ENCODE assay signal across 2 cellular contexts in the genomic region with DNA sequence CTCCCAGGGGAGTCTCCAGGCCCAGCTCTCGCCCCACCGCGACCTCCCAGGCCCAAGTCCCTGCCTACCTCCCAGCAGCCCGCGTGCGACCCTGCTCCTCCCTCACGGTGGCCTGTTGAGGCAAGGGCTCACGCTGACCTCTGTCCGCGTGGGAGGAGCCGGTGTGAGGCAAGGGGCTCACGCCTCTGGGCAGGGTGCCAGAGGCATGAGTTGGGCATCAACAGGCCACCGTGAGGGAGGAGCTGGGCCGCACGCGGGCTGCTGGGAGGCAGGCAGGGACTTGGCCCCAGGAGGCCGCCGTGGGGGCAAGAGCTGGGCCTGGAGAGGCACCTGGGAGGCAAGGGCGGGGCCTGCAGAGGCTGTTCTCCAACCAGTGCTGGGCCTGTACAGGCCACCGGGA.
TF ChIP-seq lines count a peak whose summit lies in the region.

No MANE protein-coding gene starts in this region.

TF ChIP-seq in K562, 482 proteins besides CTCF, POLR2A, EP300 and RAD21:
- peak; percentile 50; the same call in 1 of the 2 replicates for TF ChIP-seq NFIC (IDR thresholded peaks at IDR 0.05)
- TF ChIP-seq, protein P1, sequence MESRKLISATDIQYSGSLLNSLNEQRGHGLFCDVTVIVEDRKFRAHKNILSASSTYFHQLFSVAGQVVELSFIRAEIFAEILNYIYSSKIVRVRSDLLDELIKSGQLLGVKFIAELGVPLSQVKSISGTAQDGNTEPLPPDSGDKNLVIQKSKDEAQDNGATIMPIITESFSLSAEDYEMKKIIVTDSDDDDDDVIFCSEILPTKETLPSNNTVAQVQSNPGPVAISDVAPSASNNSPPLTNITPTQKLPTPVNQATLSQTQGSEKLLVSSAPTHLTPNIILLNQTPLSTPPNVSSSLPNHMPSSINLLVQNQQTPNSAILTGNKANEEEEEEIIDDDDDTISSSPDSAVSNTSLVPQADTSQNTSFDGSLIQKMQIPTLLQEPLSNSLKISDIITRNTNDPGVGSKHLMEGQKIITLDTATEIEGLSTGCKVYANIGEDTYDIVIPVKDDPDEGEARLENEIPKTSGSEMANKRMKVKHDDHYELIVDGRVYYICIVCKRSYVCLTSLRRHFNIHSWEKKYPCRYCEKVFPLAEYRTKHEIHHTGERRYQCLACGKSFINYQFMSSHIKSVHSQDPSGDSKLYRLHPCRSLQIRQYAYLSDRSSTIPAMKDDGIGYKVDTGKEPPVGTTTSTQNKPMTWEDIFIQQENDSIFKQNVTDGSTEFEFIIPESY (CRISPR knock-in tag; IDR thresholded peaks at IDR 0.05), result peak; percentile 87

TF ChIP-seq in HepG2, 621 proteins besides CTCF, POLR2A, EP300 and RAD21:
- TF ChIP-seq, protein P1 (CRISPR knock-in tag; IDR thresholded peaks at IDR 0.05), result peak; percentile 94
